8 cellular contexts compared by ENCODE assay signal in the genomic region with DNA sequence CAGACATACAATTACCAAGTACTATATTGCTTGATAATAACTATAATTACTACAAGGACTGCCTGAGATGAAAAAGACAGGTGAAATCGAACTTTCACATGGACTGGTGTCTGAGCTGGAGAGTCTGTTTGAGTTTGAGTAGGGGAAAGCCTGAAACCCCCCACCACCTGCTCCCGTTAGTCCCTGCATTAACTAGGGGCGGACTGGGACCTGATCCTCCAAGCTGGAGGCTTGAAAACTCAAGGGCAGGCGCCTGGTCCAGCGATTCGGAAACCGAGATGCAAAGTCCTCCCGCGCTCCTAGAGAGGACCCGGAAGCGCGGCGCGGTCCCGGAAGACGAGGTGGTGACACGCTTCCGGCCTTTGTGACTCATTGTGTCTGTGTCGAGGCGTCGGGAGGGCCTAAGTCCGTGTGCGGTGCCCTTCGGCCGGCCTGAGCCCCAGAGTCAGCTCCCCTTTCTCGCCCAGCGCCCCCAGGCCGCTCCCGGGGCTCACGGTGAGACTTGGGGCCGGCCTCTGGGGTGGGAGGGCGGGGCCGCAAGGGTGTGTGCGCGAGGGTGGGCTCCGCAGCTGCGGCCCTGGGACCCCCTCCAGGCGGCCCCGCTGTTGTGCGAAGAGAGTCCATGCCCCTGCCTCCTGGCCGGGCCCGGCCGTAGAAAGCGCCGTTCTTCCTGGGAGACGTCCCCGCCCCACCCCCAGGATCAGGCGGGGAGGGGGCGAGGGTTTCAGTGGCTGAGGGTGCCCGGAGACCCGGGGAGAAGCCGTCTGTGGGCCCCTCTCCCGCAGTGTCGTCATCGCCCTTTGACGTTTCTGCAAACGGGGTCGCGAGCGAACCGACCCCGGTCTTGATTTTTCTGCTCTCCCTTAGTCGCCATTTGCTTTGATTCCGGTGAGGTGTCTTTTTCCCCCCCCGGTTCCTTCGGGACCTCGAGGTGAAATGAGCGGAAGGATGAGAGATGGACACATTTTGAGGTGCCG. TPM values are rescaled to one million over a fixed set of nuclear protein-coding genes. Genes with fewer than 3 reads are reported as not detected.
DNase-seq lines count a peak whose midpoint lies in the region; ATAC-seq and TF ChIP-seq lines count a peak whose summit lies in the region.

TSS of gene ZKSCAN1 (plus strand) at position 365 of the 977 bp plus-strand sequence. CDS start 7,911 bp downstream, outside the sequence.

- peaks cover 4% of the 10 kb centered on the region for H3K36me3 Mint-ChIP-seq in activated naive CD8-positive, alpha-beta T cell treated with anti-CD3 and anti-CD28 coated beads, Interleukin-2, amount 10 ng/mL, durations not matched to agents 7 days and 5 days

- H3K4me3 Mint-ChIP-seq in activated naive CD8-positive, alpha-beta T cell treated with anti-CD3 and anti-CD28 coated beads, Interleukin-2, amount 10 ng/mL, durations not matched to agents 7 days and 5 days: peak within 1 kb of the TSS; percentile 95

- H3K27me3 Mint-ChIP-seq in activated naive CD8-positive, alpha-beta T cell treated with anti-CD3 and anti-CD28 coated beads, Interleukin-2, amount 10 ng/mL, durations not matched to agents 7 days and 5 days: no peaks in the 10 kb centered on the region

- ATAC-seq in HG02623 (IDR thresholded peaks at IDR 0.05; ENCODE audit: unreplicated experiment): peak; percentile 91
- peak; percentile 95 for ATAC-seq in activated naive CD8-positive, alpha-beta T cell treated with anti-CD3 and anti-CD28 coated beads, Interleukin-2, amount 10 ng/mL, durations not matched to agents 7 days and 5 days (ENCODE audit: low read depth)
- peak; percentile 99 for ATAC-seq in Right ventricle myocardium inferior

- DNase-seq in NCI-H1105 (lab: John Stamatoyannopoulos, UW) (peak; percentile 87), Right ventricle myocardium inferior (ENCODE audit: missing footprints) (peak; percentile 96), ovary (peak; percentile 82 to 90 (median 88))
- peak; percentile 83 for DNase-seq in activated naive CD8-positive, alpha-beta T cell treated with anti-CD3 and anti-CD28 coated beads, Interleukin-2, amount 10 ng/mL, durations not matched to agents 7 days and 5 days

- H3F3A ChIP-seq in SU-DHL-6 (ENCODE audit: insufficient read depth): no peaks in the 10 kb centered on the region

- peak within 1 kb of the TSS; percentile 93 for H3K27ac Mint-ChIP-seq in activated naive CD8-positive, alpha-beta T cell treated with anti-CD3 and anti-CD28 coated beads, Interleukin-2, amount 10 ng/mL, durations not matched to agents 7 days and 5 days

- H3K9me2 ChIP-seq in SU-DHL-6 (replicated peaks; ENCODE audit: insufficient read depth, low read length): no peaks in the 10 kb centered on the region

- H3K79me2 ChIP-seq in SU-DHL-6 (ENCODE audit: insufficient read depth, low read length): peaks cover 50% of the 10 kb centered on the region

- H3K36me3 ChIP-seq in SU-DHL-6 (ENCODE audit: low read length) (no peaks in the 10 kb centered on the region), ovary (no peaks in the 10 kb centered on the region), thymus (ENCODE audit: control insufficient read depth, insufficient read depth) (peaks cover 4% of the 10 kb centered on the region)

- peak within 1 kb of the TSS; percentile 89 for H3K4me2 ChIP-seq in SU-DHL-6 (ENCODE audit: low read depth, low read length, poor library complexity, severe bottlenecking)

- peak within 1 kb of the TSS; percentile 92 for H3K9ac ChIP-seq in SU-DHL-6 (ENCODE audit: low read length)

- H3K4me3 ChIP-seq in SU-DHL-6 (ENCODE audit: insufficient read depth, low read length, poor library complexity, severe bottlenecking): peak within 1 kb of the TSS; percentile 99
- peak within 1 kb of the TSS; percentile 94 for H3K4me3 ChIP-seq in ovary
- peak within 1 kb of the TSS; percentile 80 for H3K4me3 ChIP-seq in thymus (ENCODE audit: low read length)

- POLR2A ChIA-PET in activated naive CD8-positive, alpha-beta T cell treated with anti-CD3 and anti-CD28 coated beads, Interleukin-2, amount 10 ng/mL, durations not matched to agents 7 days and 5 days (lab: Charles Lee): interaction anchor here (0.7 to 2.9 kb wide), 14 partner anchors 12 to 550 kb away, joined by 3 to 22 read pairs (median 4); partner anchors contain the start of genes COPS6, TRIM4, ZNF3 and ZNF394

- intact Hi-C loops in Right ventricle myocardium inferior (cut with DNase I): loop anchor here (2.0 kb wide), 1 partner anchor 33 kb away; the partner anchor contains the start of gene ZSCAN21
- intact Hi-C loops in ovary (cut with DNase I): no loop called here

- no peak for TF ChIP-seq CTCF in SU-DHL-6 (IDR thresholded peaks at IDR 0.05; ENCODE audit: insufficient read depth, low read length, poor library complexity, severe bottlenecking)
- no peak for TF ChIP-seq CTCF in ovary (IDR thresholded peaks at IDR 0.05)

- H3K27me3 ChIP-seq in SU-DHL-6 (ENCODE audit: low read length) (no peaks in the 10 kb centered on the region; the same call in 1 of the 2 replicates), ovary (no peaks in the 10 kb centered on the region), thymus (ENCODE audit: control insufficient read depth, insufficient read depth) (no peaks in the 10 kb centered on the region)

- peak within 1 kb of the TSS; percentile 87 for H2AFZ ChIP-seq in SU-DHL-6 (ENCODE audit: low read depth, low read length, severe bottlenecking)

- no peak for TF ChIP-seq EP300 in ovary (IDR thresholded peaks at IDR 0.05)

- WGBS in ovary, 3 donors: 1 to 2% (median 2%) methylated on average over 40 to 69 of the region's 69 CpGs
- WGBS in thymus: 2% methylated on average over 69 of the region's 69 CpGs

- H3K9me3 ChIP-seq in SU-DHL-6 (ENCODE audit: insufficient read depth, low read length) (no peaks in the 10 kb centered on the region), ovary (no peaks in the 10 kb centered on the region), thymus (ENCODE audit: control insufficient read depth) (no peaks in the 10 kb centered on the region)

- H3K27ac ChIP-seq in SU-DHL-6 (ENCODE audit: low read depth, low read length): peak within 1 kb of the TSS; percentile 5
- H3K27ac ChIP-seq in ovary: peak within 1 kb of the TSS; percentile 85 to 96
- peak within 1 kb of the TSS; percentile 81 for H3K27ac ChIP-seq in thymus (ENCODE audit: low read depth)

- peaks cover 31% of the 10 kb centered on the region for H3K4me1 Mint-ChIP-seq in activated naive CD8-positive, alpha-beta T cell treated with anti-CD3 and anti-CD28 coated beads, Interleukin-2, amount 10 ng/mL, durations not matched to agents 7 days and 5 days

- TF ChIP-seq POLR2A in GM10847 (IDR thresholded peaks at IDR 0.05; ENCODE audit: extremely low read depth, insufficient read length): peak; percentile 87
- TF ChIP-seq POLR2A in ovary (IDR thresholded peaks at IDR 0.05): peak; percentile 84

- peaks cover 9% of the 10 kb centered on the region for H3K4me1 ChIP-seq in ovary (ENCODE audit: insufficient read depth)
- peaks cover 3% of the 10 kb centered on the region for H3K4me1 ChIP-seq in thymus (ENCODE audit: control insufficient read depth, insufficient read depth, low read length)

- H3K9me3 Mint-ChIP-seq in activated naive CD8-positive, alpha-beta T cell treated with anti-CD3 and anti-CD28 coated beads, Interleukin-2, amount 10 ng/mL, durations not matched to agents 7 days and 5 days: no peaks in the 10 kb centered on the region

- no peaks in the 10 kb centered on the region for H4K20me1 ChIP-seq in SU-DHL-6 (ENCODE audit: low read depth, low read length)

RNA-seq across cellular contexts. Expression of gene ZKSCAN1, which starts in this region (rescaled TPM):
- 10 to 100 TPM; 85.5 to 88.8 TPM for total RNA-seq in activated naive CD8-positive, alpha-beta T cell treated with anti-CD3 and anti-CD28 coated beads, Interleukin-2, amount 10 ng/mL, durations not matched to agents 7 days and 5 days
- total RNA-seq in Right ventricle myocardium inferior (36.1 TPM), ovary (10 to 100 TPM; 28.8 to 90.7 (median 73.9) TPM)
- polyA plus RNA-seq in ovary (10 to 100 TPM; 14.2 to 29.4 TPM), thymus (17.8 TPM)

Comparison
In these comparisons a context has a peak if more than half of its experiments do, and no peak if none do; other contexts are left out.
1. Peak in every context shown above with its lines: DNase-seq, ATAC-seq, H3K4me3 ChIP-seq and H3K27ac ChIP-seq.
2. H3K27ac ChIP-seq: peak in every context shown above with its lines; median percentile 90 in ovary; 81 in thymus; 5 in SU-DHL-6.